15 cellular contexts compared by ENCODE assay signal in genomic region chr1:85459274-85459673, GRCh38. TPM values are rescaled to one million over a fixed set of nuclear protein-coding genes. Genes with fewer than 3 reads are reported as not detected.
A peak's percentile ranks its signal among the peaks of the same experiment; 100 is the strongest.
DNase-seq lines count a peak whose midpoint lies in the region; ATAC-seq and TF ChIP-seq lines count a peak whose summit lies in the region.
"Had no signal": no experiment of that assay in that cellular context is flagged by ENCODE, and none has a peak within 500 bp of the region (broad histone marks: within the 10 kb centered on the region; RNA-seq: fewer than 3 reads in every experiment).

No MANE protein-coding gene starts in this region.

- intact Hi-C loops in stomach (cut with DNase I; ENCODE audit: low total_unique reads), result no loop called here

- H3K9me3 ChIP-seq in liver (ENCODE audit: control insufficient read depth in 4 of 4, low read length in 3 of 4) (no peaks in the 10 kb centered on the region), stomach (no peaks in the 10 kb centered on the region)

- peaks cover 75% of the 10 kb centered on the region for H3K4me1 Mint-ChIP-seq in brain

- ATAC-seq in HG03460 (IDR thresholded peaks at IDR 0.05; ENCODE audit: unreplicated experiment) (no peak), HG03045 (IDR thresholded peaks at IDR 0.05; ENCODE audit: unreplicated experiment) (no peak)

- TF ChIP-seq POLR2A in stomach (IDR thresholded peaks at IDR 0.05), result no peak

- peak overlapping the region in 3 of 5 experiments; percentile 17 to 25 (median 24) for H3K27ac Mint-ChIP-seq in brain
- H3K27ac Mint-ChIP-seq: IgD-negative memory B cell had no signal

- TF ChIP-seq CTCF in brain (conservative IDR thresholded peaks at IDR 0.05) (no peak), liver (IDR thresholded peaks at IDR 0.05; ENCODE audit: low read depth, low read length, missing input control) (no peak), stomach (IDR thresholded peaks at IDR 0.05) (no peak)

- peak; percentile 60 for DNase-seq in NCI-H446 treated with DMSO at 0.1 percent for 48 hours (lab: John Stamatoyannopoulos, UW)
- DNase-seq in stomach, result no peak
- DNase-seq in DMS 273 (lab: John Stamatoyannopoulos, UW; ENCODE audit: unreplicated experiment), result no peak
- DNase-seq in NCI-H187 treated with DMSO at 0.1 percent for 48 hours (lab: John Stamatoyannopoulos, UW), result no peak
- DNase-seq: HCEC 1CT, NCI-H146, NCI-H2107, NCI-H345, NCI-H69 had no signal

- H3K27me3 ChIP-seq in liver (ENCODE audit: control insufficient read depth in 4 of 4, insufficient read depth in 4 of 4, low read length in 3 of 4) (no peaks in the 10 kb centered on the region), stomach (no peaks in the 10 kb centered on the region)
- H3K27me3 ChIP-seq: BLaER1 treated with 17β-estradiol and CSF1 and Interleukin-3, amounts not matched to agents 10 nM and 100 nM had no signal

- peak overlapping the region in 4 of 5 experiments; percentile 19 to 73 (median 28) for H3K4me3 Mint-ChIP-seq in brain
- H3K4me3 Mint-ChIP-seq: IgD-negative memory B cell had no signal

- TF ChIP-seq RAD21 in liver (IDR thresholded peaks at IDR 0.05), result peak in 1 of 2 donors; percentile 24

- H3K9me3 Mint-ChIP-seq in brain, result no peaks in the 10 kb centered on the region
- H3K9me3 Mint-ChIP-seq: IgD-negative memory B cell had no signal

- peaks cover 4% of the 10 kb centered on the region for H3K36me3 Mint-ChIP-seq in brain

- H3K36me3 ChIP-seq in liver (ENCODE audit: control insufficient read depth in 4 of 4, insufficient read depth in 3 of 4, low read depth in 1 of 4, low read length in 3 of 4) (no peaks in the 10 kb centered on the region), stomach (no peaks in the 10 kb centered on the region)
- H3K36me3 ChIP-seq: BLaER1 treated with 17β-estradiol and CSF1 and Interleukin-3, amounts not matched to agents 10 nM and 100 nM had no signal

- H3K4me1 ChIP-seq in liver (ENCODE audit: control insufficient read depth in 4 of 4, insufficient read depth in 4 of 4, low read length in 3 of 4) (peaks cover 5 to 45% (median 38%) of the 10 kb centered on the region in 4 donors), stomach (peaks cover 18 to 66% (median 52%) of the 10 kb centered on the region in 4 donors)
- H3K4me1 ChIP-seq: BLaER1 treated with 17β-estradiol and CSF1 and Interleukin-3, amounts not matched to agents 10 nM and 100 nM had no signal

- TF ChIP-seq EP300 in stomach (IDR thresholded peaks at IDR 0.05), result no peak

- peaks cover 6% of the 10 kb centered on the region for H3K27me3 Mint-ChIP-seq in brain

- peak overlapping the region; percentile 75 to 88 for H3K27ac ChIP-seq in liver (ENCODE audit: low read depth in 1 of 2, low read length in 2 of 2)
- peak overlapping the region in 3 of 5 donors; percentile 70 to 90 (median 77) for H3K27ac ChIP-seq in stomach
- H3K27ac ChIP-seq: BLaER1 treated with 17β-estradiol and CSF1 and Interleukin-3, amounts not matched to agents 10 nM and 100 nM had no signal

- H3K4me3 ChIP-seq in liver (ENCODE audit: low read depth in 1 of 3, low read length in 3 of 3), result no peak overlapping the region
- H3K4me3 ChIP-seq in stomach, result no peak overlapping the region
- H3K4me3 ChIP-seq: BLaER1 treated with 17β-estradiol and CSF1 and Interleukin-3, amounts not matched to agents 10 nM and 100 nM had no signal

- H3K9ac ChIP-seq in liver (ENCODE audit: low read depth in 1 of 2, low read length in 2 of 2), result no peak overlapping the region
- H3K9ac ChIP-seq: BLaER1 treated with 17β-estradiol and CSF1 and Interleukin-3, amounts not matched to agents 10 nM and 100 nM had no signal

- WGBS in liver, result 27% methylated on average over 2 of the region's 2 CpGs
- WGBS in stomach, 5 donors, result 27 to 46% (median 36%) methylated on average over 2 of the region's 2 CpGs

TF ChIP-seq in liver, 16 proteins besides CTCF, POLR2A, EP300 and RAD21:
- no peak for TF ChIP-seq GABPA (IDR thresholded peaks at IDR 0.05 in 1 of 2, conservative IDR thresholded peaks at IDR 0.05 in 1 of 2)
- TF ChIP-seq JUND (IDR thresholded peaks at IDR 0.05), result no peak
- peak; percentile 32 for TF ChIP-seq NR2F2 (IDR thresholded peaks at IDR 0.05)

RNA-seq across cellular contexts. Expression of gene DDAH1, which starts 5.7 kb away (rescaled TPM):
- polyA plus RNA-seq in brain (ENCODE audit: insufficient read depth, low read depth, low replicate concordance) (39.2 TPM), liver (10 to 100 TPM; 25.8 to 42.7 TPM), stomach (10 to 100 TPM; 10.6 to 23.1 (median 20.0) TPM)
- total RNA-seq in liver (10 to 100 TPM; 29.7 to 33.7 TPM), stomach (100 to 1,000 TPM in 1 of 5 donors, 10 to 100 TPM in 4; 39.7 to 113 (median 58.4) TPM)
